7 cellular contexts compared by ENCODE assay signal in genomic region chr2:61670591-61671503, GRCh38.
A peak's percentile ranks its signal among the peaks of the same experiment; 100 is the strongest.
DNase-seq lines count a peak whose midpoint lies in the region; FAIRE-seq and TF ChIP-seq lines count a peak whose summit lies in the region.

No MANE protein-coding gene starts in this region.

- H3K14ac ChIP-seq in mesenchymal stem cell (ENCODE audit: low read length in 2 of 2) = no peak overlapping the region

- no peak overlapping the region for H4K8ac ChIP-seq in mesenchymal stem cell (ENCODE audit: low read length)

- H3K27ac ChIP-seq in mesenchymal stem cell (ENCODE audit: low read length, poor library complexity, severe bottlenecking) = peak overlapping the region; percentile 46
- peak overlapping the region; percentile 84 to 93 (median 90) for H3K27ac ChIP-seq in transverse colon

- H2AFZ ChIP-seq in mesenchymal stem cell (ENCODE audit: low read depth, low read length) = no peak overlapping the region

- no peak for TF ChIP-seq EP300 in transverse colon (IDR thresholded peaks at IDR 0.05; ENCODE audit: low read depth)

- no peak overlapping the region for H2BK5ac ChIP-seq in mesenchymal stem cell (ENCODE audit: low read depth, low read length, poor library complexity, severe bottlenecking)

- peak; percentile 18 for DNase-seq in GM12892 (ENCODE audit: insufficient read length)
- no peak for DNase-seq in H54 (ENCODE audit: insufficient read length, low spot score)
- DNase-seq in OCI-M1 (lab: John Stamatoyannopoulos, UW) = peak; percentile 77
- peak; percentile 26 for DNase-seq in dedifferentiated amniotic fluid mesenchymal stem cell (ENCODE audit: extremely low spot score)
- peak; percentile 87 for DNase-seq in mesenchymal stem cell
- DNase-seq in transverse colon = peak; percentile 49
- no peak for DNase-seq in COR-L47 (lab: John Stamatoyannopoulos, UW)

- H3K27me3 ChIP-seq in mesenchymal stem cell (ENCODE audit: control insufficient read depth in 1 of 2, insufficient read depth in 1 of 2, low read length in 2 of 2) = no peaks in the 10 kb centered on the region
- H3K27me3 ChIP-seq in transverse colon = no peaks in the 10 kb centered on the region

- no peak for TF ChIP-seq CTCF in transverse colon (IDR thresholded peaks at IDR 0.05)

- H4K91ac ChIP-seq in mesenchymal stem cell (ENCODE audit: low read length) = no peak overlapping the region

- in situ Hi-C loops in transverse colon (cut with MboI; ENCODE audit: low pct_ligation_motif_present in 1 of 4, low pct_unique_long_range_greater_than_20kb in 1 of 4, low sequenced_read_pairs in 3 of 4) = loop anchor here in 1 of 4 donors (25.0 kb wide), 1 partner anchor 234 kb away; no protein-coding TSS in a partner anchor

- H3K18ac ChIP-seq in mesenchymal stem cell (ENCODE audit: low read depth in 1 of 2, low read length in 2 of 2) = no peak overlapping the region

- H3K4ac ChIP-seq in mesenchymal stem cell (ENCODE audit: low read depth in 1 of 2, low read length in 2 of 2) = no peak overlapping the region

- H3K9me3 ChIP-seq in mesenchymal stem cell (ENCODE audit: control insufficient read depth, low read length) (peaks cover 14% of the 10 kb centered on the region), transverse colon (peaks cover 4 to 13% of the 10 kb centered on the region in 2 donors)

- H2BK120ac ChIP-seq in mesenchymal stem cell (ENCODE audit: low read depth, low read length) = no peak overlapping the region

- H3K79me1 ChIP-seq in mesenchymal stem cell (replicated peaks; ENCODE audit: low read length, poor library complexity, severe bottlenecking) = no peaks in the 10 kb centered on the region

- peak overlapping the region; percentile 89 for H3K9ac ChIP-seq in mesenchymal stem cell (ENCODE audit: low read length)

- H2BK15ac ChIP-seq in mesenchymal stem cell (ENCODE audit: low read depth, poor library complexity, severe bottlenecking) = no peak overlapping the region

- FAIRE-seq in GM12892 (lab: Jason Lieb, UNC) = peak; percentile 48
- peak; percentile 92 for FAIRE-seq in H54 (lab: Jason Lieb, UNC)

- H2BK12ac ChIP-seq in mesenchymal stem cell (ENCODE audit: low read length in 2 of 2) = no peak overlapping the region

- H3K4me2 ChIP-seq in mesenchymal stem cell (ENCODE audit: low read length, poor library complexity, severe bottlenecking) = no peak overlapping the region

- intact Hi-C loops in transverse colon (cut with DNase I; ENCODE audit: low total_unique reads) = no loop called here

- H3K4me1 ChIP-seq in mesenchymal stem cell (ENCODE audit: control insufficient read depth, insufficient read depth, low read depth, low read length) (no peaks in the 10 kb centered on the region), transverse colon (peaks cover 4 to 22% (median 16%) of the 10 kb centered on the region in 4 donors)

- peak overlapping the region in 1 of 2 experiments; percentile 74 for H3K4me3 ChIP-seq in mesenchymal stem cell (ENCODE audit: insufficient read depth in 1 of 2, low read depth in 1 of 2, low read length in 2 of 2)
- H3K4me3 ChIP-seq in transverse colon = peak overlapping the region in 3 of 4 donors; percentile 12 to 42 (median 25)

- no peak for TF ChIP-seq POLR2A in GM12892 (IDR thresholded peaks at IDR 0.05; ENCODE audit: low read depth, low read length)
- TF ChIP-seq POLR2A in H54 (IDR thresholded peaks at IDR 0.05; ENCODE audit: low read depth, low read length) = no peak
- TF ChIP-seq POLR2A in transverse colon (IDR thresholded peaks at IDR 0.05) = peak; percentile 54

- no peak overlapping the region for H2AK5ac ChIP-seq in mesenchymal stem cell (ENCODE audit: low read length, severe bottlenecking)

- no peak overlapping the region for H3K23ac ChIP-seq in mesenchymal stem cell (ENCODE audit: low read length in 2 of 2)

- H3K36me3 ChIP-seq in mesenchymal stem cell (ENCODE audit: control insufficient read depth in 1 of 2, insufficient read depth in 2 of 2, low read depth in 1 of 2, low read length in 2 of 2) (no peaks in the 10 kb centered on the region), transverse colon (no peaks in the 10 kb centered on the region)

- 13% methylated on average over 2 of the region's 3 CpGs for WGBS in mesenchymal stem cell
- WGBS in transverse colon (ENCODE audit: low coverage in 1 of 2), 2 donors = 5 to 6% methylated on average over 3 of the region's 3 CpGs

Comparison
In these comparisons a context has a peak if more than half of its experiments do, and no peak if none do; other contexts are left out.
1. DNase-seq: peak in GM12892 (single experiment), OCI-M1 (single experiment), dedifferentiated amniotic fluid mesenchymal stem cell (single experiment), mesenchymal stem cell (single experiment) and transverse colon (single experiment); none in H54 (single experiment) and COR-L47 (single experiment).